Comparison of ENCODE assay signal across 7 cellular contexts in genomic region chr6:139363797-139364196, GRCh38. TPM values are rescaled to one million over a fixed set of nuclear protein-coding genes. Genes with fewer than 3 reads are reported as not detected.
DNase-seq lines count a peak whose midpoint lies in the region; ATAC-seq and TF ChIP-seq lines count a peak whose summit lies in the region.
"Not testable (repeated sequence)": the region's sequence is repeated elsewhere in the genome, so short reads cannot be mapped to it uniquely, and the experiment has no call there.

No MANE protein-coding gene starts in this region.

- H3K27me3 ChIP-seq in OCI-LY1 (ENCODE audit: insufficient read depth, low read length) = not testable (repeated sequence)

- peaks cover 34% of the 10 kb centered on the region for H3K4me1 Mint-ChIP-seq in T-helper 1 cell treated with Interleukin-12 subunit alpha and Interleukin-12 subunit beta and Interleukin-4 antibody, amounts not matched to agents 30 μg/mL and 1 μg/mL, for 36 hours (ENCODE audit: low read depth)
- peaks cover 40% of the 10 kb centered on the region for H3K4me1 Mint-ChIP-seq in activated CD8-positive, alpha-beta T cell treated with anti-CD3 and anti-CD28 coated beads, Interleukin-2, amount 10 ng/mL, durations not matched to agents 7 days and 5 days (ENCODE audit: low read depth)
- H3K4me1 Mint-ChIP-seq in activated naive CD4-positive, alpha-beta T cell treated with anti-CD3 and anti-CD28 coated beads, Interleukin-2, amount 50 U/mL, for 24 hours = peaks cover 56% of the 10 kb centered on the region
- H3K4me1 Mint-ChIP-seq in immature natural killer cell = peaks cover 19 to 34% of the 10 kb centered on the region in 2 donors
- H3K4me1 Mint-ChIP-seq in stimulated activated memory B cell treated with anti-CD40 and anti-IgM and Interleukin-4, amounts not matched to agents 10 μg/mL and 1 μg/mL and 100 μg/mL, for 72 hours = peaks cover 30% of the 10 kb centered on the region

- peak overlapping the region; percentile 21 for H3K27ac Mint-ChIP-seq in T-helper 1 cell treated with Interleukin-12 subunit alpha and Interleukin-12 subunit beta and Interleukin-4 antibody, amounts not matched to agents 30 μg/mL and 1 μg/mL, for 36 hours
- H3K27ac Mint-ChIP-seq in activated CD8-positive, alpha-beta T cell treated with anti-CD3 and anti-CD28 coated beads, Interleukin-2, amount 10 ng/mL, durations not matched to agents 7 days and 5 days = peak overlapping the region; percentile 37
- peak overlapping the region; percentile 2 for H3K27ac Mint-ChIP-seq in activated naive CD4-positive, alpha-beta T cell treated with anti-CD3 and anti-CD28 coated beads, Interleukin-2, amount 50 U/mL, for 24 hours
- peak overlapping the region in 5 of 6 donors; percentile 14 to 81 (median 48) for H3K27ac Mint-ChIP-seq in immature natural killer cell
- H3K27ac Mint-ChIP-seq in stimulated activated memory B cell treated with anti-CD40 and anti-IgM and Interleukin-4, amounts not matched to agents 10 μg/mL and 1 μg/mL and 100 μg/mL, for 72 hours = peak overlapping the region; percentile 8

- not testable (repeated sequence) for ATAC-seq in activated CD8-positive, alpha-beta T cell treated with anti-CD3 and anti-CD28 coated beads, Interleukin-2, amount 10 ng/mL, durations not matched to agents 7 days and 5 days; stimulated activated memory B cell treated with anti-CD40 and anti-IgM and Interleukin-4, amounts not matched to agents 10 μg/mL and 1 μg/mL and 100 μg/mL, for 72 hours

- not testable (repeated sequence) for H2AFZ ChIP-seq in OCI-LY1 (ENCODE audit: low read length)

- not testable (repeated sequence) for H3K9ac ChIP-seq in OCI-LY1 (ENCODE audit: low read length)

- H3K9me2 ChIP-seq in OCI-LY1 (ENCODE audit: low read depth, low read length) = not testable (repeated sequence)

- H3K4me3 ChIP-seq in HEK293 (ENCODE audit: low read depth, low read length); OCI-LY1 (ENCODE audit: low read depth, low read length, poor library complexity, severe bottlenecking): not testable (repeated sequence)

- not testable (repeated sequence) for DNase-seq in activated CD8-positive, alpha-beta T cell treated with anti-CD3 and anti-CD28 coated beads, Interleukin-2, amount 10 ng/mL, durations not matched to agents 7 days and 5 days; immature natural killer cell

- not testable (repeated sequence) for H3K27me3 Mint-ChIP-seq in T-helper 1 cell treated with Interleukin-12 subunit alpha and Interleukin-12 subunit beta and Interleukin-4 antibody, amounts not matched to agents 30 μg/mL and 1 μg/mL, for 36 hours (ENCODE audit: low read depth); activated CD8-positive, alpha-beta T cell treated with anti-CD3 and anti-CD28 coated beads, Interleukin-2, amount 10 ng/mL, durations not matched to agents 7 days and 5 days (ENCODE audit: low read depth); activated naive CD4-positive, alpha-beta T cell treated with anti-CD3 and anti-CD28 coated beads, Interleukin-2, amount 50 U/mL, for 24 hours; immature natural killer cell (ENCODE audit: low read depth in 3 of 3); stimulated activated memory B cell treated with anti-CD40 and anti-IgM and Interleukin-4, amounts not matched to agents 10 μg/mL and 1 μg/mL and 100 μg/mL, for 72 hours

- not testable (repeated sequence) for H3F3A ChIP-seq in OCI-LY1 (ENCODE audit: insufficient read depth, low read length)

- CTCF ChIA-PET in HEK293 (lab: Yijun Ruan, JAX) = interaction anchor here (1.0 to 2.9 kb wide), 9 partner anchors 114 to 598 kb away, joined by 3 to 86 read pairs (median 7); no protein-coding TSS in a partner anchor
- CTCF ChIA-PET in activated CD8-positive, alpha-beta T cell treated with anti-CD3 and anti-CD28 coated beads, Interleukin-2, amount 10 ng/mL, durations not matched to agents 7 days and 5 days (lab: Charles Lee) = interaction anchor here (0.9 to 2.9 kb wide), 33 partner anchors 11 to 592 kb away, joined by 3 to 177 read pairs (median 6); partner anchors contain the start of genes CITED2, HECA and TXLNB

- not testable (repeated sequence) for H3K36me3 ChIP-seq in HEK293 (ENCODE audit: control insufficient read depth in 2 of 2, insufficient read depth in 1 of 2, low read length in 2 of 2); OCI-LY1 (ENCODE audit: insufficient read depth, low read length)

- H3K36me3 Mint-ChIP-seq in T-helper 1 cell treated with Interleukin-12 subunit alpha and Interleukin-12 subunit beta and Interleukin-4 antibody, amounts not matched to agents 30 μg/mL and 1 μg/mL, for 36 hours (ENCODE audit: low read depth); activated CD8-positive, alpha-beta T cell treated with anti-CD3 and anti-CD28 coated beads, Interleukin-2, amount 10 ng/mL, durations not matched to agents 7 days and 5 days (ENCODE audit: low read depth); activated naive CD4-positive, alpha-beta T cell treated with anti-CD3 and anti-CD28 coated beads, Interleukin-2, amount 50 U/mL, for 24 hours; immature natural killer cell; stimulated activated memory B cell treated with anti-CD40 and anti-IgM and Interleukin-4, amounts not matched to agents 10 μg/mL and 1 μg/mL and 100 μg/mL, for 72 hours: not testable (repeated sequence)

- not testable (repeated sequence) for H3K9me3 Mint-ChIP-seq in T-helper 1 cell treated with Interleukin-12 subunit alpha and Interleukin-12 subunit beta and Interleukin-4 antibody, amounts not matched to agents 30 μg/mL and 1 μg/mL, for 36 hours; activated CD8-positive, alpha-beta T cell treated with anti-CD3 and anti-CD28 coated beads, Interleukin-2, amount 10 ng/mL, durations not matched to agents 7 days and 5 days (ENCODE audit: insufficient read depth); activated naive CD4-positive, alpha-beta T cell treated with anti-CD3 and anti-CD28 coated beads, Interleukin-2, amount 50 U/mL, for 24 hours; immature natural killer cell; stimulated activated memory B cell treated with anti-CD40 and anti-IgM and Interleukin-4, amounts not matched to agents 10 μg/mL and 1 μg/mL and 100 μg/mL, for 72 hours

- H3K4me3 Mint-ChIP-seq in T-helper 1 cell treated with Interleukin-12 subunit alpha and Interleukin-12 subunit beta and Interleukin-4 antibody, amounts not matched to agents 30 μg/mL and 1 μg/mL, for 36 hours; activated CD8-positive, alpha-beta T cell treated with anti-CD3 and anti-CD28 coated beads, Interleukin-2, amount 10 ng/mL, durations not matched to agents 7 days and 5 days; activated naive CD4-positive, alpha-beta T cell treated with anti-CD3 and anti-CD28 coated beads, Interleukin-2, amount 50 U/mL, for 24 hours; stimulated activated memory B cell treated with anti-CD40 and anti-IgM and Interleukin-4, amounts not matched to agents 10 μg/mL and 1 μg/mL and 100 μg/mL, for 72 hours: not testable (repeated sequence)
- peak overlapping the region in 3 of 5 donors; percentile 11 to 40 (median 25) for H3K4me3 Mint-ChIP-seq in immature natural killer cell

- POLR2A ChIA-PET in HEK293 (lab: Yijun Ruan, JAX) = interaction anchor here (1.1 to 1.8 kb wide), 2 partner anchors 10 to 144 kb away, joined by 6 to 11 read pairs; partner anchors contain the start of gene CITED2
- POLR2A ChIA-PET in activated CD8-positive, alpha-beta T cell treated with anti-CD3 and anti-CD28 coated beads, Interleukin-2, amount 10 ng/mL, durations not matched to agents 7 days and 5 days (lab: Charles Lee) = interaction anchor here (1.2 to 1.9 kb wide), 2 partner anchors 11 to 72 kb away, joined by 6 to 7 read pairs; partner anchors contain the start of genes CITED2 and TXLNB

- not testable (repeated sequence) for H4K20me1 ChIP-seq in OCI-LY1 (ENCODE audit: insufficient read depth, low read length)

- H3K4me1 ChIP-seq in HEK293 (ENCODE audit: control insufficient read depth, insufficient read depth, low read length) = peaks cover 11% of the 10 kb centered on the region
- peaks cover 26% of the 10 kb centered on the region for H3K4me1 ChIP-seq in OCI-LY1 (ENCODE audit: insufficient read depth, low read length, severe bottlenecking)

- TF ChIP-seq CTCF in HEK293 (tag by site-specific recombination; IDR thresholded peaks at IDR 0.05); OCI-LY1 (IDR thresholded peaks at IDR 0.05; ENCODE audit: low read length): not testable (repeated sequence)

- H3K27ac ChIP-seq in HEK293 (ENCODE audit: extremely low read depth, low read depth, low read length) = not testable (repeated sequence)
- H3K27ac ChIP-seq in OCI-LY1 (ENCODE audit: low read depth, low read length, poor library complexity, severe bottlenecking) = peak overlapping the region; percentile 75

- not testable (repeated sequence) for H3K79me2 ChIP-seq in OCI-LY1 (ENCODE audit: insufficient read depth, low read length)

- H3K4me2 ChIP-seq in OCI-LY1 (ENCODE audit: low read length) = not testable (repeated sequence)

- not testable (repeated sequence) for H3K9me3 ChIP-seq in HEK293 (ENCODE audit: control insufficient read depth, insufficient read depth, low read depth, low read length); OCI-LY1 (ENCODE audit: low read length)

TF ChIP-seq in HEK293, 187 proteins besides CTCF, POLR2A, EP300 and RAD21:
- TF ChIP-seq ZNF146 (tag by site-specific recombination; IDR thresholded peaks at IDR 0.05) = peak; percentile 75

RNA-seq across cellular contexts. Expression of gene CITED2, which starts 10.7 kb away (rescaled TPM):
- total RNA-seq in activated CD8-positive, alpha-beta T cell treated with anti-CD3 and anti-CD28 coated beads, Interleukin-2, amount 10 ng/mL, durations not matched to agents 7 days and 5 days = 10 to 100 TPM; 36.2 to 38.7 TPM
- polyA plus RNA-seq in immature natural killer cell = 10 to 100 TPM; 11.1 to 36.3 (median 18.4) TPM
